19 cellular contexts compared by ENCODE assay signal in genomic region chr15:98755138-98755537, GRCh38.
A peak's percentile ranks its signal among the peaks of the same experiment; 100 is the strongest.
DNase-seq lines count a peak whose midpoint lies in the region; ATAC-seq, FAIRE-seq and TF ChIP-seq lines count a peak whose summit lies in the region.
"Had no signal": no experiment of that assay in that cellular context is flagged by ENCODE, and none has a peak within 500 bp of the region (broad histone marks: within the 10 kb centered on the region; RNA-seq: fewer than 3 reads in every experiment).

No MANE protein-coding gene starts in this region.

- intact Hi-C loops in Panc1 (cut with micrococcal nuclease; ENCODE audit: unreplicated experiment) = no loop called here

- no peaks in the 10 kb centered on the region for H3K9me3 ChIP-seq in Panc1 (ENCODE audit: control insufficient read depth, insufficient read depth, low read depth, low read length)
- H3K9me3 ChIP-seq in endodermal cell (ENCODE audit: control insufficient read depth, low read length) = no peaks in the 10 kb centered on the region
- H3K9me3 ChIP-seq in neutrophil = no peaks in the 10 kb centered on the region
- H3K9me3 ChIP-seq: left ventricle myocardium inferior, mucosa of descending colon had no signal

- TF ChIP-seq CTCF in Panc1 (IDR thresholded peaks at IDR 0.05) (no peak), endodermal cell (conservative IDR thresholded peaks at IDR 0.05) (no peak), neutrophil (IDR thresholded peaks at IDR 0.05) (no peak)

- peaks cover 2% of the 10 kb centered on the region for H3K36me3 Mint-ChIP-seq in endodermal cell (ENCODE audit: low read depth)
- H3K36me3 Mint-ChIP-seq: brain had no signal

- no TSS peak for BruUV-seq in Panc1 (replicated peaks; lab: Mats Ljungman, UMichigan)

- H3K27ac Mint-ChIP-seq in endodermal cell = no peak overlapping the region
- H3K27ac Mint-ChIP-seq: activated CD4-positive, alpha-beta T cell treated with anti-CD3 and anti-CD28 coated beads, Interleukin-2, amount 10 ng/mL, durations not matched to agents 24 days and 14 days; activated naive CD4-positive, alpha-beta T cell treated with anti-CD3 and anti-CD28 coated beads for 36 hours; IgD-negative memory B cell had no signal

- no peak for FAIRE-seq in frontal cortex (lab: Jason Lieb, UNC)

- WGBS in endodermal cell (ENCODE audit: insufficient coverage in 1 of 2, insufficient read length in 1 of 2), 2 experiments = 94 to 99% methylated on average over 5 to 7 of the region's 7 CpGs

- H3K4me3 ChIP-seq in Panc1 (ENCODE audit: low read depth in 2 of 2, low read length in 2 of 2) (no peak overlapping the region), endodermal cell (ENCODE audit: low read length) (no peak overlapping the region), neutrophil (ENCODE audit: low read depth in 1 of 2, low read length in 1 of 2) (no peak overlapping the region)
- H3K4me3 ChIP-seq: mucosa of descending colon had no signal

- H3K4me1 Mint-ChIP-seq in endodermal cell = peaks cover 32% of the 10 kb centered on the region

- no peaks in the 10 kb centered on the region for H3K36me3 ChIP-seq in Panc1 (ENCODE audit: control insufficient read depth, insufficient read depth, low read length)
- peaks cover 4% of the 10 kb centered on the region for H3K36me3 ChIP-seq in endodermal cell (ENCODE audit: control insufficient read depth, insufficient read depth, low read length)
- no peaks in the 10 kb centered on the region for H3K36me3 ChIP-seq in neutrophil
- H3K36me3 ChIP-seq: left ventricle myocardium inferior had no signal

- no peaks in the 10 kb centered on the region for H3K27me3 Mint-ChIP-seq in endodermal cell (ENCODE audit: insufficient read depth)
- H3K27me3 Mint-ChIP-seq: activated CD4-positive, alpha-beta T cell treated with anti-CD3 and anti-CD28 coated beads, Interleukin-2, amount 10 ng/mL, durations not matched to agents 24 days and 14 days; brain; IgD-negative memory B cell had no signal

- CTCF ChIA-PET in Panc1 (lab: Charles Lee) = no interaction called here

- peaks cover 33% of the 10 kb centered on the region for H3K4me1 ChIP-seq in Panc1 (ENCODE audit: control insufficient read depth, insufficient read depth, low read length)
- no peaks in the 10 kb centered on the region for H3K4me1 ChIP-seq in endodermal cell (ENCODE audit: control insufficient read depth, insufficient read depth, low read length)
- peaks cover 11 to 16% of the 10 kb centered on the region in 2 experiments for H3K4me1 ChIP-seq in neutrophil (ENCODE audit: control insufficient read depth in 1 of 2, insufficient read depth in 1 of 2, low read depth in 1 of 2, low read length in 1 of 2)

- H3K9ac ChIP-seq in endodermal cell (ENCODE audit: extremely low read depth, low read length, poor library complexity, severe bottlenecking) = no peak overlapping the region

- in situ Hi-C loops in Panc1 (cut with HindIII; ENCODE audit: low pct_unique_long_range_greater_than_20kb, low sequenced_read_pairs) = no loop called here

- POLR2A ChIA-PET in Panc1 (lab: Charles Lee) = no interaction called here

- H3K27me3 ChIP-seq in Panc1 (ENCODE audit: control insufficient read depth, insufficient read depth, low read length) = no peaks in the 10 kb centered on the region
- H3K27me3 ChIP-seq in endodermal cell (ENCODE audit: control insufficient read depth, insufficient read depth, low read length, poor library complexity, severe bottlenecking) = no peaks in the 10 kb centered on the region
- no peaks in the 10 kb centered on the region for H3K27me3 ChIP-seq in neutrophil

- H3K9me3 Mint-ChIP-seq in endodermal cell = no peaks in the 10 kb centered on the region
- H3K9me3 Mint-ChIP-seq: activated CD4-positive, alpha-beta T cell treated with anti-CD3 and anti-CD28 coated beads, Interleukin-2, amount 10 ng/mL, durations not matched to agents 24 days and 14 days; activated naive CD4-positive, alpha-beta T cell treated with anti-CD3 and anti-CD28 coated beads for 36 hours; brain had no signal

- no peak overlapping the region for H3K4me3 Mint-ChIP-seq in endodermal cell
- H3K4me3 Mint-ChIP-seq: activated CD4-positive, alpha-beta T cell treated with anti-CD3 and anti-CD28 coated beads, Interleukin-2, amount 10 ng/mL, durations not matched to agents 24 days and 14 days; activated naive CD4-positive, alpha-beta T cell treated with anti-CD3 and anti-CD28 coated beads for 36 hours; IgD-negative memory B cell had no signal

- DNase-seq in ELR (ENCODE audit: low read depth) (peak; percentile 6), Panc1 (ENCODE audit: low read depth, low spot score) (peak; percentile 38), endodermal cell (peak; percentile 23), frontal cortex (ENCODE audit: low spot score in 2 of 2) (no peak), SHP77 (lab: John Stamatoyannopoulos, UW) (no peak), NCI-H128 (lab: John Stamatoyannopoulos, UW; ENCODE audit: unreplicated experiment) (no peak)
- DNase-seq: activated CD4-positive, alpha-beta T cell treated with anti-CD3 and anti-CD28 coated beads, Interleukin-2, amount 10 ng/mL, durations not matched to agents 24 days and 14 days; activated naive CD4-positive, alpha-beta T cell treated with anti-CD3 and anti-CD28 coated beads for 36 hours; foreskin fibroblast; left ventricle myocardium inferior; mucosa of descending colon; NCI-H2029 treated with DMSO at 0.1 percent for 48 hours; NCI-H524 treated with DMSO at 0.1 percent for 48 hours; nucleus accumbens; stimulated activated CD4-positive, alpha-beta T cell treated with anti-CD3 and anti-CD28 coated beads, Interleukin-2, amount 100 ng/mL, for 24 hours had no signal

- ATAC-seq in Panc1 = no peak
- no peak for ATAC-seq in HG03439 (IDR thresholded peaks at IDR 0.05; ENCODE audit: unreplicated experiment)
- ATAC-seq: mucosa of descending colon had no signal

- H3K27ac ChIP-seq in Panc1 (ENCODE audit: low read length) (peak overlapping the region; percentile 96), endodermal cell (ENCODE audit: low read depth, low read length) (no peak overlapping the region), neutrophil (peak overlapping the region; percentile 18)

Comparison
In these comparisons a context has a peak if more than half of its experiments do, and no peak if none do; other contexts are left out.
1. DNase-seq: peak in ELR (single experiment), Panc1 (single experiment) and endodermal cell (single experiment); none in frontal cortex (0 of 2), SHP77 (0 of 2) and NCI-H128 (single experiment).